Comparison of ENCODE assay signal across 14 cellular contexts in genomic region chr9:136828474-136829140, GRCh38. TPM values are rescaled to one million over a fixed set of nuclear protein-coding genes. Genes with fewer than 3 reads are reported as not detected.
A peak's percentile ranks its signal among the peaks of the same experiment; 100 is the strongest.
DNase-seq lines count a peak whose midpoint lies in the region; ATAC-seq, FAIRE-seq and TF ChIP-seq lines count a peak whose summit lies in the region.
"Had no signal": no experiment of that assay in that cellular context is flagged by ENCODE, and none has a peak within 500 bp of the region (broad histone marks: within the 10 kb centered on the region; RNA-seq: fewer than 3 reads in every experiment).

No MANE protein-coding gene starts in this region.

- H3K27ac ChIP-seq in right cardiac atrium (ENCODE audit: low read length) (no peak overlapping the region), kidney (ENCODE audit: low read depth in 2 of 2, low read length in 2 of 2) (no peak overlapping the region), esophagus squamous epithelium (no peak overlapping the region)

- peaks cover 9 to 10% of the 10 kb centered on the region in 2 donors for H3K36me3 ChIP-seq in kidney (ENCODE audit: control insufficient read depth in 1 of 2, insufficient read depth in 2 of 2, low read length in 2 of 2)
- H3K36me3 ChIP-seq in esophagus squamous epithelium: peaks cover 26 to 100% (median 62%) of the 10 kb centered on the region in 3 donors

- no peak for FAIRE-seq in kidney (lab: Jason Lieb, UNC)
- FAIRE-seq: A204.1, GM12891 had no signal

- H3K9ac ChIP-seq in kidney (ENCODE audit: low read length in 2 of 2): no peak overlapping the region

- no peak overlapping the region for H3K4me3 ChIP-seq in right cardiac atrium (ENCODE audit: low read length)
- no peak overlapping the region for H3K4me3 ChIP-seq in kidney (ENCODE audit: low read length in 2 of 2)
- no peak overlapping the region for H3K4me3 ChIP-seq in esophagus squamous epithelium
- H3K4me3 ChIP-seq: GM23338 had no signal

- intact Hi-C loops in right cardiac atrium (cut with DNase I) (no loop called here), cardiac septum (cut with DNase I) (no loop called here), kidney (cut with DNase I) (no loop called here), esophagus squamous epithelium (cut with DNase I) (no loop called here)

- no peak for TF ChIP-seq CTCF in kidney (IDR thresholded peaks at IDR 0.05; ENCODE audit: borderline replicate concordance, extremely low read depth, insufficient read depth)
- no peak for TF ChIP-seq CTCF in esophagus squamous epithelium (IDR thresholded peaks at IDR 0.05)

- 94% methylated on average over 31 of the region's 31 CpGs for WGBS in right cardiac atrium
- 93% methylated on average over 7 to 17 of the region's 31 CpGs for WGBS in esophagus squamous epithelium, 2 donors

- no peaks in the 10 kb centered on the region for H3K9me3 ChIP-seq in right cardiac atrium (ENCODE audit: control insufficient read depth, low read length)
- no peaks in the 10 kb centered on the region for H3K9me3 ChIP-seq in kidney (ENCODE audit: control insufficient read depth in 1 of 2, low read length in 2 of 2)
- H3K9me3 ChIP-seq in esophagus squamous epithelium: no peaks in the 10 kb centered on the region

- no peak for TF ChIP-seq POLR2A in esophagus squamous epithelium (IDR thresholded peaks at IDR 0.05)

- no peak for ATAC-seq in right cardiac atrium

- H3K27me3 ChIP-seq in right cardiac atrium (ENCODE audit: control insufficient read depth, insufficient read depth): no peaks in the 10 kb centered on the region
- no peaks in the 10 kb centered on the region for H3K27me3 ChIP-seq in esophagus squamous epithelium

- H3K4me1 ChIP-seq in right cardiac atrium (ENCODE audit: control insufficient read depth, insufficient read depth, low read length) (no peaks in the 10 kb centered on the region), kidney (ENCODE audit: control insufficient read depth in 1 of 2, insufficient read depth in 1 of 2, low read depth in 1 of 2, low read length in 2 of 2) (no peaks in the 10 kb centered on the region), esophagus squamous epithelium (no peaks in the 10 kb centered on the region)

- peak in 2 of 3 donors; percentile 26 to 38 for DNase-seq in right cardiac atrium
- no peak for DNase-seq in cardiac septum (ENCODE audit: low spot score)
- peak; percentile 46 for DNase-seq in kidney
- no peak for DNase-seq in esophagus squamous epithelium (lab: John Stamatoyannopoulos, UW)
- DNase-seq in GF-D8 (lab: John Stamatoyannopoulos, UW): no peak
- DNase-seq: C1 segment of cervical spinal cord; Calu3; CD4-positive, alpha-beta T cell; DMS 273 treated with DMSO at 0.1 percent for 48 hours; H9; IMR-90 had no signal

RNA-seq across cellular contexts. Expression of gene AJM1, which starts 13.7 kb away (rescaled TPM):
- 10 to 100 TPM in 1 of 4 donors, 1 to 10 TPM in 3; 4.4 to 11.5 (median 8.0) TPM for total RNA-seq in right cardiac atrium
- 4.3 TPM for polyA plus RNA-seq in right cardiac atrium
- 8.6 TPM for total RNA-seq in cardiac septum
- 5.3 TPM for total RNA-seq in kidney
- 2.5 TPM for polyA plus RNA-seq in kidney (ENCODE audit: insufficient read depth, low read depth, low replicate concordance)
- 1 to 10 TPM in 2 of 4 donors, under 1 TPM in 2; 0.32 to 2.3 (median 1.0) TPM for total RNA-seq in esophagus squamous epithelium

RNA-seq across cellular contexts. Expression of gene PHPT1, which starts 20.6 kb away (rescaled TPM):
- total RNA-seq in right cardiac atrium (100 to 1,000 TPM; 176 to 227 (median 203) TPM), cardiac septum (296 TPM), kidney (108 TPM), esophagus squamous epithelium (10 to 100 TPM; 21.9 to 53.2 (median 42.2) TPM)
- polyA plus RNA-seq in right cardiac atrium (329 TPM), kidney (ENCODE audit: insufficient read depth, low read depth, low replicate concordance) (283 TPM)

RNA-seq across cellular contexts. Expression of gene RABL6, which starts 20.9 kb away (rescaled TPM):
- 10 to 100 TPM; 67.3 to 73.6 (median 71.6) TPM for total RNA-seq in right cardiac atrium
- 87.2 TPM for polyA plus RNA-seq in right cardiac atrium
- total RNA-seq in cardiac septum: 66.4 TPM
- total RNA-seq in kidney: 70.3 TPM
- polyA plus RNA-seq in kidney (ENCODE audit: insufficient read depth, low read depth, low replicate concordance): 60.4 TPM
- total RNA-seq in esophagus squamous epithelium: 10 to 100 TPM; 54.9 to 70.7 (median 61.5) TPM

RNA-seq across cellular contexts. Expression of gene MAMDC4, which starts 23.5 kb away (rescaled TPM):
- 10 to 100 TPM in 1 of 4 donors, 1 to 10 TPM in 3; 3.0 to 10.8 (median 5.8) TPM for total RNA-seq in right cardiac atrium
- polyA plus RNA-seq in right cardiac atrium: 5.2 TPM
- total RNA-seq in cardiac septum: 11.0 TPM
- 8.1 TPM for total RNA-seq in kidney
- polyA plus RNA-seq in kidney (ENCODE audit: insufficient read depth, low read depth, low replicate concordance): 5.8 TPM
- 1 to 10 TPM; 1.8 to 2.9 (median 2.7) TPM for total RNA-seq in esophagus squamous epithelium

RNA-seq across cellular contexts. Expression of gene CCDC183, which starts 32.5 kb away (rescaled TPM):
- total RNA-seq in right cardiac atrium (1 to 10 TPM; 2.0 to 5.0 (median 2.6) TPM), cardiac septum (1.6 TPM), kidney (0.88 TPM), esophagus squamous epithelium (1 to 10 TPM in 1 of 4 donors, not detected in 3; 2.1 TPM)
- polyA plus RNA-seq in right cardiac atrium (3.8 TPM), kidney (ENCODE audit: insufficient read depth, low read depth, low replicate concordance) (3.1 TPM)

Comparison
In these comparisons a context has a peak if more than half of its experiments do, and no peak if none do; other contexts are left out.
1. DNase-seq: peak in right cardiac atrium (2 of 3) and kidney (single experiment); none in cardiac septum (single experiment), esophagus squamous epithelium (single experiment) and GF-D8 (single experiment).